Comparison of ENCODE assay signal across 9 cellular contexts in genomic region chr3:191244242-191244867, GRCh38. TPM values are rescaled to one million over a fixed set of nuclear protein-coding genes. Genes with fewer than 3 reads are reported as not detected.
A peak's percentile ranks its signal among the peaks of the same experiment; 100 is the strongest.
DNase-seq lines count a peak whose midpoint lies in the region; ATAC-seq, FAIRE-seq and TF ChIP-seq lines count a peak whose summit lies in the region.
"Had no signal": no experiment of that assay in that cellular context is flagged by ENCODE, and none has a peak within 500 bp of the region (broad histone marks: within the 10 kb centered on the region; RNA-seq: fewer than 3 reads in every experiment).

No MANE protein-coding gene starts in this region.

- WGBS in pancreas, 2 donors, result 7 to 13% methylated on average over 2 of the region's 2 CpGs

- no peak overlapping the region for H3K27ac Mint-ChIP-seq in stimulated activated naive CD8-positive, alpha-beta T cell treated with anti-CD3 and anti-CD28 coated beads, Interleukin-15, amount 100 ng/mL, for 72 hours

- peak; percentile 97 for FAIRE-seq in pancreas (lab: Jason Lieb, UNC)

- H3K9me3 Mint-ChIP-seq in stimulated activated naive CD8-positive, alpha-beta T cell treated with anti-CD3 and anti-CD28 coated beads, Interleukin-15, amount 100 ng/mL, for 72 hours, result no peaks in the 10 kb centered on the region

- H3K27ac ChIP-seq in pancreas, result no peak overlapping the region
- H3K27ac ChIP-seq: parathyroid adenoma had no signal

- no peaks in the 10 kb centered on the region for H3K27me3 ChIP-seq in pancreas

- intact Hi-C loops in pancreas (cut with DNase I), result no loop called here
- intact Hi-C loops in left cardiac atrium (cut with DNase I), result loop anchor here in 1 of 2 donors (10.0 kb wide), 1 partner anchor 140 kb away; no protein-coding TSS in a partner anchor

- no peak overlapping the region for H3K4me3 ChIP-seq in pancreas

- H3K4me1 ChIP-seq in pancreas, result no peaks in the 10 kb centered on the region
- H3K4me1 ChIP-seq: parathyroid adenoma had no signal

- H3K27me3 Mint-ChIP-seq in stimulated activated naive CD8-positive, alpha-beta T cell treated with anti-CD3 and anti-CD28 coated beads, Interleukin-15, amount 100 ng/mL, for 72 hours, result no peaks in the 10 kb centered on the region

- ATAC-seq in HG03135 (IDR thresholded peaks at IDR 0.05; ENCODE audit: unreplicated experiment), result peak; percentile 43
- peak in 1 of 4 donors; percentile 41 for ATAC-seq in pancreas
- ATAC-seq in stimulated activated naive CD8-positive, alpha-beta T cell treated with anti-CD3 and anti-CD28 coated beads, Interleukin-15, amount 100 ng/mL, for 72 hours, result no peak
- no peak for ATAC-seq in left cardiac atrium

- no peaks in the 10 kb centered on the region for H3K36me3 ChIP-seq in pancreas

- peak in 2 of 4 donors; percentile 11 to 31 for TF ChIP-seq CTCF in pancreas (IDR thresholded peaks at IDR 0.05)

- H3K9me3 ChIP-seq in pancreas, result no peaks in the 10 kb centered on the region

- H3K4me1 Mint-ChIP-seq in stimulated activated naive CD8-positive, alpha-beta T cell treated with anti-CD3 and anti-CD28 coated beads, Interleukin-15, amount 100 ng/mL, for 72 hours, result no peaks in the 10 kb centered on the region

- H3K4me3 Mint-ChIP-seq in stimulated activated naive CD8-positive, alpha-beta T cell treated with anti-CD3 and anti-CD28 coated beads, Interleukin-15, amount 100 ng/mL, for 72 hours, result no peak overlapping the region

- peak; percentile 5 for DNase-seq in NCI-H2171 treated with DMSO at 0.1 percent for 48 hours (lab: John Stamatoyannopoulos, UW)
- no peak for DNase-seq in NCI-H2171 (lab: John Stamatoyannopoulos, UW)
- DNase-seq in amniotic stem cell (lab: John Stamatoyannopoulos, UW), result peak; percentile 3
- no peak for DNase-seq in pancreas
- DNase-seq in hepatic stellate cell (ENCODE audit: low spot score), result no peak
- no peak for DNase-seq in stimulated activated naive CD8-positive, alpha-beta T cell treated with anti-CD3 and anti-CD28 coated beads, Interleukin-15, amount 100 ng/mL, for 72 hours
- DNase-seq in left cardiac atrium, result no peak

RNA-seq across cellular contexts. Expression of gene OSTN, which starts 45.3 kb away (rescaled TPM):
- total RNA-seq in pancreas (not detected), left cardiac atrium (under 1 TPM; 0.26 to 0.27 TPM)
- under 1 TPM in 1 of 2 donors, not detected in 1; 0.70 TPM for polyA plus RNA-seq in pancreas

Comparison
In these comparisons a context has a peak if more than half of its experiments do, and no peak if none do; other contexts are left out.
1. DNase-seq: peak in NCI-H2171 treated with DMSO at 0.1 percent for 48 hours (single experiment) and amniotic stem cell (single experiment); none in NCI-H2171 (single experiment), pancreas (0 of 6), hepatic stellate cell (single experiment), stimulated activated naive CD8-positive, alpha-beta T cell treated with anti-CD3 and anti-CD28 coated beads, Interleukin-15, amount 100 ng/mL, for 72 hours (0 of 2) and left cardiac atrium (single experiment).